In the genomic region with DNA sequence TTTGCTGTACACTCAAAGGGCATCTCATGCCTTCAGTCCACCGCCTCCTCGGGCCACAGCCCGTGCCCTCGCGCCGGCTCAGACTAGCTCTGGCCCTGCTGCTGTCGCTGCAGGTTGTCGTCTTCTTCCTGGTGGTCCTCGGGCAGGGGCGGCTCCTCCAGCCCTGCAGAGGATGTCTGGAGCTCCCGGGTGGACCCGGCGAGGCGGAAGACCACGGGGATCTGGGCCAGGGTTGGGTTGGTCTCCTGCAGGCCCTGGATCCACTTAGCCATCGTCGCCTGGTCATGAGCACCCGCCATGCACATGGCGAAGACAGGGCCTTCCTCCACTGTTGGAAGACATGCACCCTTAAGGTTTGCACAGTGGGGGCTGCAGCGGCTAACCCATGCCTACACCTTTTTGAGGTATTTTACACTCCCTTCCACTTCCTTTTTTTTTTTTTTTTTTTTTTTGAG, we compare ENCODE assay signal across 8 cellular contexts. TPM values are rescaled to one million over a fixed set of nuclear protein-coding genes. Genes with fewer than 3 reads are reported as not detected.
DNase-seq lines count a peak whose midpoint lies in the region; ATAC-seq and TF ChIP-seq lines count a peak whose summit lies in the region.

No MANE protein-coding gene starts in this region.

- H3K36me3 Mint-ChIP-seq in activated CD8-positive, alpha-beta memory T cell treated with anti-CD3 and anti-CD28 coated beads, Interleukin-2, amount 10 ng/mL, durations not matched to agents 7 days and 5 days: peaks cover 1% of the 10 kb centered on the region
- peaks cover 20% of the 10 kb centered on the region for H3K36me3 Mint-ChIP-seq in activated CD8-positive, alpha-beta T cell treated with anti-CD3 and anti-CD28 coated beads for 36 hours (ENCODE audit: low read depth)
- peaks cover 18% of the 10 kb centered on the region for H3K36me3 Mint-ChIP-seq in stimulated activated memory B cell treated with anti-CD40 and anti-IgM and Interleukin-4, amounts not matched to agents 10 μg/mL and 1 μg/mL and 100 μg/mL, for 72 hours

- CTCF ChIA-PET in activated CD8-positive, alpha-beta memory T cell treated with anti-CD3 and anti-CD28 coated beads, Interleukin-2, amount 10 ng/mL, durations not matched to agents 7 days and 5 days (lab: Charles Lee): interaction anchor here (1.0 to 2.1 kb wide), 3 partner anchors 23 to 129 kb away, joined by 4 to 8 read pairs (median 4); no protein-coding TSS in a partner anchor
- CTCF ChIA-PET in activated CD8-positive, alpha-beta T cell treated with anti-CD3 and anti-CD28 coated beads for 36 hours (lab: Charles Lee): interaction anchor here (1.2 kb wide), 1 partner anchor 17 kb away, joined by 3 read pairs; no protein-coding TSS in a partner anchor

- peak overlapping the region; percentile 92 for H3K4me2 ChIP-seq in hepatocyte

- H3K27me3 Mint-ChIP-seq in activated CD8-positive, alpha-beta memory T cell treated with anti-CD3 and anti-CD28 coated beads, Interleukin-2, amount 10 ng/mL, durations not matched to agents 7 days and 5 days: no peaks in the 10 kb centered on the region
- no peaks in the 10 kb centered on the region for H3K27me3 Mint-ChIP-seq in activated CD8-positive, alpha-beta T cell treated with anti-CD3 and anti-CD28 coated beads for 36 hours
- no peaks in the 10 kb centered on the region for H3K27me3 Mint-ChIP-seq in stimulated activated memory B cell treated with anti-CD40 and anti-IgM and Interleukin-4, amounts not matched to agents 10 μg/mL and 1 μg/mL and 100 μg/mL, for 72 hours

- DNase-seq in activated CD8-positive, alpha-beta memory T cell treated with anti-CD3 and anti-CD28 coated beads, Interleukin-2, amount 10 ng/mL, durations not matched to agents 7 days and 5 days: no peak
- DNase-seq in activated CD8-positive, alpha-beta memory T cell treated with anti-CD3 and anti-CD28 coated beads, Interleukin-2, amount 50 U/mL, for 4 hours: no peak
- no peak for DNase-seq in activated CD8-positive, alpha-beta T cell treated with anti-CD3 and anti-CD28 coated beads for 36 hours
- DNase-seq in hepatocyte (ENCODE audit: low spot score) (no peak), NCI-H1694 (lab: John Stamatoyannopoulos, UW) (no peak), activated gamma-delta T cell (lab: John Stamatoyannopoulos, UW) (no peak)

- H3K79me2 ChIP-seq in hepatocyte: peaks cover 10% of the 10 kb centered on the region

- H3K4me1 ChIP-seq in hepatocyte (ENCODE audit: insufficient read depth): peaks cover 5% of the 10 kb centered on the region

- WGBS in hepatocyte (ENCODE audit: low lambda C conversion rate, missing lambda C conversion rate): 61% methylated on average over 20 of the region's 20 CpGs

- H3K27ac Mint-ChIP-seq in activated CD8-positive, alpha-beta memory T cell treated with anti-CD3 and anti-CD28 coated beads, Interleukin-2, amount 10 ng/mL, durations not matched to agents 7 days and 5 days: peak overlapping the region; percentile 92
- peak overlapping the region; percentile 91 for H3K27ac Mint-ChIP-seq in activated CD8-positive, alpha-beta T cell treated with anti-CD3 and anti-CD28 coated beads for 36 hours
- H3K27ac Mint-ChIP-seq in stimulated activated memory B cell treated with anti-CD40 and anti-IgM and Interleukin-4, amounts not matched to agents 10 μg/mL and 1 μg/mL and 100 μg/mL, for 72 hours: peak overlapping the region; percentile 91

- H4K20me1 ChIP-seq in hepatocyte (ENCODE audit: insufficient read depth, poor library complexity, severe bottlenecking): no peaks in the 10 kb centered on the region

- intact Hi-C loops in activated CD8-positive, alpha-beta T cell treated with anti-CD3 and anti-CD28 coated beads for 36 hours (cut with micrococcal nuclease): no loop called here

- no peaks in the 10 kb centered on the region for H3K9me3 ChIP-seq in hepatocyte (ENCODE audit: low read depth)

- peak overlapping the region; percentile 81 for H3K4me3 Mint-ChIP-seq in activated CD8-positive, alpha-beta memory T cell treated with anti-CD3 and anti-CD28 coated beads, Interleukin-2, amount 10 ng/mL, durations not matched to agents 7 days and 5 days
- H3K4me3 Mint-ChIP-seq in activated CD8-positive, alpha-beta T cell treated with anti-CD3 and anti-CD28 coated beads for 36 hours: peak overlapping the region; percentile 86
- H3K4me3 Mint-ChIP-seq in stimulated activated memory B cell treated with anti-CD40 and anti-IgM and Interleukin-4, amounts not matched to agents 10 μg/mL and 1 μg/mL and 100 μg/mL, for 72 hours: peak overlapping the region; percentile 95

- H2AFZ ChIP-seq in hepatocyte: peak overlapping the region; percentile 78

- TF ChIP-seq CTCF in activated CD8-positive, alpha-beta T cell treated with anti-CD3 and anti-CD28 coated beads for 36 hours (IDR thresholded peaks at IDR 0.05): no peak
- TF ChIP-seq CTCF in hepatocyte (IDR thresholded peaks at IDR 0.05; ENCODE audit: poor library complexity): no peak

- H3K4me3 ChIP-seq in hepatocyte: peak overlapping the region; percentile 32

- POLR2A ChIA-PET in activated CD8-positive, alpha-beta T cell treated with anti-CD3 and anti-CD28 coated beads for 36 hours (lab: Charles Lee): interaction anchor here (0.9 to 1.8 kb wide), 3 partner anchors 12 to 24 kb away, joined by 3 to 8 read pairs (median 3); partner anchors contain the start of gene ECSIT

- no peaks in the 10 kb centered on the region for H3K9me3 Mint-ChIP-seq in activated CD8-positive, alpha-beta memory T cell treated with anti-CD3 and anti-CD28 coated beads, Interleukin-2, amount 10 ng/mL, durations not matched to agents 7 days and 5 days (ENCODE audit: low read depth)
- no peaks in the 10 kb centered on the region for H3K9me3 Mint-ChIP-seq in activated CD8-positive, alpha-beta T cell treated with anti-CD3 and anti-CD28 coated beads for 36 hours
- H3K9me3 Mint-ChIP-seq in stimulated activated memory B cell treated with anti-CD40 and anti-IgM and Interleukin-4, amounts not matched to agents 10 μg/mL and 1 μg/mL and 100 μg/mL, for 72 hours: no peaks in the 10 kb centered on the region

- no peaks in the 10 kb centered on the region for H3K36me3 ChIP-seq in hepatocyte (replicated peaks; ENCODE audit: insufficient read depth, low read depth)

- H3K27me3 ChIP-seq in hepatocyte: no peaks in the 10 kb centered on the region

- peak overlapping the region; percentile 94 for H3K27ac ChIP-seq in hepatocyte

- peak; percentile 40 for ATAC-seq in activated CD8-positive, alpha-beta memory T cell treated with anti-CD3 and anti-CD28 coated beads, Interleukin-2, amount 10 ng/mL, durations not matched to agents 7 days and 5 days
- peak; percentile 8 for ATAC-seq in HG03103 (IDR thresholded peaks at IDR 0.05; ENCODE audit: low read depth, unreplicated experiment)
- peak; percentile 23 for ATAC-seq in activated CD8-positive, alpha-beta T cell treated with anti-CD3 and anti-CD28 coated beads for 36 hours
- peak; percentile 59 for ATAC-seq in stimulated activated memory B cell treated with anti-CD40 and anti-IgM and Interleukin-4, amounts not matched to agents 10 μg/mL and 1 μg/mL and 100 μg/mL, for 72 hours

- H3K9me2 ChIP-seq in hepatocyte (replicated peaks; ENCODE audit: insufficient read depth): no peaks in the 10 kb centered on the region

- peaks cover 20% of the 10 kb centered on the region for H3K4me1 Mint-ChIP-seq in activated CD8-positive, alpha-beta memory T cell treated with anti-CD3 and anti-CD28 coated beads, Interleukin-2, amount 10 ng/mL, durations not matched to agents 7 days and 5 days
- H3K4me1 Mint-ChIP-seq in activated CD8-positive, alpha-beta T cell treated with anti-CD3 and anti-CD28 coated beads for 36 hours (ENCODE audit: low read depth): peaks cover 12% of the 10 kb centered on the region
- peaks cover 38% of the 10 kb centered on the region for H3K4me1 Mint-ChIP-seq in stimulated activated memory B cell treated with anti-CD40 and anti-IgM and Interleukin-4, amounts not matched to agents 10 μg/mL and 1 μg/mL and 100 μg/mL, for 72 hours

RNA-seq across cellular contexts. Expression of gene ZNF653, which starts 0.5 kb away (rescaled TPM):
- total RNA-seq in activated CD8-positive, alpha-beta memory T cell treated with anti-CD3 and anti-CD28 coated beads, Interleukin-2, amount 10 ng/mL, durations not matched to agents 7 days and 5 days: 10 to 100 TPM; 16.1 to 16.7 TPM
- total RNA-seq in activated CD8-positive, alpha-beta T cell treated with anti-CD3 and anti-CD28 coated beads for 36 hours: 10 to 100 TPM; 11.1 to 14.7 TPM
- total RNA-seq in hepatocyte: 8.4 and 9.5 TPM in 2 replicates
- polyA plus RNA-seq in hepatocyte: 9.6 and 10.2 TPM in 2 replicates

RNA-seq across cellular contexts. Expression of gene ECSIT, which starts 22.8 kb away (rescaled TPM):
- total RNA-seq in activated CD8-positive, alpha-beta memory T cell treated with anti-CD3 and anti-CD28 coated beads, Interleukin-2, amount 10 ng/mL, durations not matched to agents 7 days and 5 days: 10 to 100 TPM; 33.0 to 36.2 TPM
- total RNA-seq in activated CD8-positive, alpha-beta T cell treated with anti-CD3 and anti-CD28 coated beads for 36 hours: 10 to 100 TPM; 51.2 to 53.9 TPM
- total RNA-seq in hepatocyte: 32.5 and 36.3 TPM in 2 replicates
- 23.2 and 26.3 TPM in 2 replicates for polyA plus RNA-seq in hepatocyte

RNA-seq across cellular contexts. Expression of gene ELAVL3, which starts 25.3 kb away (rescaled TPM):
- total RNA-seq in activated CD8-positive, alpha-beta memory T cell treated with anti-CD3 and anti-CD28 coated beads, Interleukin-2, amount 10 ng/mL, durations not matched to agents 7 days and 5 days: not detected
- not detected for total RNA-seq in activated CD8-positive, alpha-beta T cell treated with anti-CD3 and anti-CD28 coated beads for 36 hours
- total RNA-seq in hepatocyte: 0.30 TPM in 1 of 2 replicates, not detected in the other
- polyA plus RNA-seq in hepatocyte: 0.11 and 0.18 TPM in 2 replicates

RNA-seq across cellular contexts. Expression of gene CNN1, which starts 32.5 kb away (rescaled TPM):
- total RNA-seq in activated CD8-positive, alpha-beta memory T cell treated with anti-CD3 and anti-CD28 coated beads, Interleukin-2, amount 10 ng/mL, durations not matched to agents 7 days and 5 days: not detected
- total RNA-seq in activated CD8-positive, alpha-beta T cell treated with anti-CD3 and anti-CD28 coated beads for 36 hours: not detected
- total RNA-seq in hepatocyte: 12.1 and 20.1 TPM in 2 replicates
- 12.6 and 12.9 TPM in 2 replicates for polyA plus RNA-seq in hepatocyte

RNA-seq across cellular contexts. Expression of gene ELOF1, which starts 52.9 kb away (rescaled TPM):
- 10 to 100 TPM; 55.1 to 67.2 TPM for total RNA-seq in activated CD8-positive, alpha-beta memory T cell treated with anti-CD3 and anti-CD28 coated beads, Interleukin-2, amount 10 ng/mL, durations not matched to agents 7 days and 5 days
- total RNA-seq in activated CD8-positive, alpha-beta T cell treated with anti-CD3 and anti-CD28 coated beads for 36 hours: 10 to 100 TPM; 41.3 to 45.7 TPM
- 28.1 and 30.3 TPM in 2 replicates for total RNA-seq in hepatocyte
- 72.6 and 81.1 TPM in 2 replicates for polyA plus RNA-seq in hepatocyte

Comparison
In these comparisons a context has a peak if more than half of its experiments do, and no peak if none do; other contexts are left out.
1. ATAC-seq: peak in every context shown above with its lines; median percentile 59 in stimulated activated memory B cell treated with anti-CD40 and anti-IgM and Interleukin-4, amounts not matched to agents 10 μg/mL and 1 μg/mL and 100 μg/mL, for 72 hours; 40 in activated CD8-positive, alpha-beta memory T cell treated with anti-CD3 and anti-CD28 coated beads, Interleukin-2, amount 10 ng/mL, durations not matched to agents 7 days and 5 days; 23 in activated CD8-positive, alpha-beta T cell treated with anti-CD3 and anti-CD28 coated beads for 36 hours; 8 in HG03103.